Comparison of ENCODE assay signal across 17 cellular contexts in genomic region chr7:98992076-98992475, GRCh38.
"Had no signal": no experiment of that assay in that cellular context is flagged by ENCODE, and none has a peak within 500 bp of the region (broad histone marks: within the 10 kb centered on the region; RNA-seq: fewer than 3 reads in every experiment).

No MANE protein-coding gene starts in this region.

- H3K4me1 ChIP-seq: esophagus squamous epithelium, tibial artery, upper lobe of left lung, vagina had no signal

- H3K9me3 Mint-ChIP-seq: naive thymus-derived CD4-positive, alpha-beta T cell; stimulated activated effector memory CD8-positive, alpha-beta T cell treated with anti-CD3 and anti-CD28 coated beads, Interleukin-12 subunit alpha, Interleukin-12 subunit beta, amount 100 ng/mL, for 72 hours had no signal

- ATAC-seq: left colon; left ventricle myocardium superior; naive thymus-derived CD4-positive, alpha-beta T cell; stimulated activated effector memory CD8-positive, alpha-beta T cell treated with anti-CD3 and anti-CD28 coated beads, Interleukin-12 subunit alpha, Interleukin-12 subunit beta, amount 100 ng/mL, for 72 hours; stimulated activated naive CD8-positive, alpha-beta T cell treated with anti-CD3 and anti-CD28 coated beads, Interleukin-15, Interleukin-2, amounts not matched to agents 100 U/mL and 50 U/mL, for 24 hours had no signal

- H3K4me3 ChIP-seq: esophagus squamous epithelium, lung, tibial artery, upper lobe of left lung, vagina had no signal

- H3K27ac ChIP-seq: esophagus squamous epithelium, neutrophil, tibial artery, upper lobe of left lung, vagina had no signal

- H3K27ac Mint-ChIP-seq: stimulated activated effector memory CD8-positive, alpha-beta T cell treated with anti-CD3 and anti-CD28 coated beads, Interleukin-12 subunit alpha, Interleukin-12 subunit beta, amount 100 ng/mL, for 72 hours had no signal

- DNase-seq: effector memory CD4-positive, alpha-beta T cell; esophagus squamous epithelium; foreskin fibroblast; kidney; left colon; left ventricle myocardium superior; mesenchymal stem cell; naive thymus-derived CD4-positive, alpha-beta T cell; stimulated activated CD4-positive, alpha-beta T cell treated with anti-CD3 and anti-CD28 coated beads, Interleukin-4, amount 100 ng/mL, for 1 hour; stimulated activated CD8-positive, alpha-beta memory T cell treated with anti-CD3 and anti-CD28 coated beads, Interleukin-4, amount 100 ng/mL, for 48 hours; stimulated activated naive CD8-positive, alpha-beta T cell treated with anti-CD3 and anti-CD28 coated beads, Interleukin-15, Interleukin-2, amounts not matched to agents 100 U/mL and 50 U/mL, for 24 hours had no signal

- H3K4me3 Mint-ChIP-seq: naive thymus-derived CD4-positive, alpha-beta T cell; stimulated activated effector memory CD8-positive, alpha-beta T cell treated with anti-CD3 and anti-CD28 coated beads, Interleukin-12 subunit alpha, Interleukin-12 subunit beta, amount 100 ng/mL, for 72 hours had no signal

- H3K9me3 ChIP-seq: esophagus squamous epithelium, neutrophil, tibial artery, upper lobe of left lung, vagina had no signal

- H3K27me3 ChIP-seq: esophagus squamous epithelium, neutrophil, tibial artery, upper lobe of left lung, vagina had no signal

- H3K27me3 Mint-ChIP-seq: naive thymus-derived CD4-positive, alpha-beta T cell had no signal
